In the genomic region with DNA sequence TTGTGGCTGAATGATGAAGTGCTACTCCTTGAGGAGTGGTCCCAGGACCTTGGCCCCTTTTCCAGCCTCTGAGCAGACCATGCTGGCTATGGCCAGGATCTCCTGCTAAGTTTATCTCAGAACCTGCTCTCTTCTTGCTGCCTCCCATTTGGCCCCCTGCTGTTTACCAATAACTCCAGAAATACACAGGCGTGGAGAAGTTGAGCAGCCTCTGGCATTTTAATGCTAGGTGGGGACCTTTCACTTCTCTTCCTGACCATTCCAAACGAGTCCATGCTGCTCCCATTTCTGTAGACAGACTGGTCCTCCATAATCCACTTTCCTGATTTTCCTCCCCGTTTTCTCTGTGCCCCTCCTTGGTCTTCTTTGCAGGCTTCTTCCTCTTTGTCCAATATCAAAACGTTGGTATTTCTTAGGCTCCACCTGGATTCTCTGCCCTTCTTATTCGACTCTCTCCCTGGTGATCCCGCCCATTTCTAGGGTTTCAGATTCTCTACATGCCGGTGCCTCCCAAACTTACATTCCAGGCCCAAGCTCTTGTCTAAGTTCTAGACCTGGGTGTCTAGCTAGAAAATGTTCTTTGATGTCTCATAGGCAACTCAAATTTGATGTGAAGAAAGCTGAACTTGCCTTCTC, we compare ENCODE assay signal across 10 cellular contexts. TPM values are rescaled to one million over a fixed set of nuclear protein-coding genes. Genes with fewer than 3 reads are reported as not detected.
A peak's percentile ranks its signal among the peaks of the same experiment; 100 is the strongest.
DNase-seq lines count a peak whose midpoint lies in the region; ATAC-seq, FAIRE-seq and TF ChIP-seq lines count a peak whose summit lies in the region.
"Had no signal": no experiment of that assay in that cellular context is flagged by ENCODE, and none has a peak within 500 bp of the region (broad histone marks: within the 10 kb centered on the region; RNA-seq: fewer than 3 reads in every experiment).

No MANE protein-coding gene starts in this region.

- no peak for TF ChIP-seq POLR2A in right lobe of liver (IDR thresholded peaks at IDR 0.05)

- 74% methylated on average over 7 of the region's 7 CpGs for WGBS in right lobe of liver (ENCODE audit: insufficient coverage, low coverage, low lambda C conversion rate, missing lambda C conversion rate)

- POLR2A ChIA-PET in CD4-positive, alpha-beta T cell (lab: Charles Lee), result interaction anchor here (0.7 to 3.7 kb wide), 12 partner anchors 8 to 251 kb away, joined by 3 to 20 read pairs (median 4); a partner anchor contains a TSS

- H3K9me3 Mint-ChIP-seq in CD4-positive, alpha-beta T cell, result no peaks in the 10 kb centered on the region
- no peaks in the 10 kb centered on the region for H3K9me3 Mint-ChIP-seq in IgD-negative memory B cell
- H3K9me3 Mint-ChIP-seq in astrocyte (ENCODE audit: unreplicated experiment), result no peaks in the 10 kb centered on the region
- peaks cover 3% of the 10 kb centered on the region for H3K9me3 Mint-ChIP-seq in natural killer cell treated with Interleukin-12 subunit alpha and Interleukin-12 subunit beta and Interleukin-15 and Interleukin-18, amount 100 ng/mL, for 72 hours

- peaks cover 37% of the 10 kb centered on the region for H3K4me1 ChIP-seq in astrocyte (ENCODE audit: insufficient read depth, low read length)
- H3K4me1 ChIP-seq in right lobe of liver, result no peaks in the 10 kb centered on the region

- no peaks in the 10 kb centered on the region for H4K20me1 ChIP-seq in astrocyte (ENCODE audit: insufficient read depth, low read length)

- peaks cover 95% of the 10 kb centered on the region for H3K4me1 Mint-ChIP-seq in CD4-positive, alpha-beta T cell (ENCODE audit: low read depth)
- H3K4me1 Mint-ChIP-seq in IgD-negative memory B cell, result peaks cover 71 to 87% (median 73%) of the 10 kb centered on the region in 3 donors
- peaks cover 54% of the 10 kb centered on the region for H3K4me1 Mint-ChIP-seq in astrocyte (ENCODE audit: low read depth, unreplicated experiment)
- peaks cover 75 to 78% of the 10 kb centered on the region in 2 donors for H3K4me1 Mint-ChIP-seq in natural killer cell treated with Interleukin-12 subunit alpha and Interleukin-12 subunit beta and Interleukin-15 and Interleukin-18, amount 100 ng/mL, for 72 hours (ENCODE audit: low read depth in 2 of 2)

- H2AFZ ChIP-seq in astrocyte (ENCODE audit: low read depth, low read length), result no peak overlapping the region

- in situ Hi-C loops in GM13977 (cut with MboI; ENCODE audit: low pct_unique_long_range_greater_than_20kb, low sequenced_read_pairs, unreplicated experiment), result no loop called here

- H3K27ac ChIP-seq in CD4-positive, alpha-beta T cell (ENCODE audit: low read depth, low read length), result peak overlapping the region; percentile 60
- H3K27ac ChIP-seq in astrocyte (ENCODE audit: low read depth, low read length), result peak overlapping the region; percentile 72
- no peak overlapping the region for H3K27ac ChIP-seq in right lobe of liver

- H3K4me3 ChIP-seq in astrocyte (ENCODE audit: insufficient read depth, low read depth, low read length), result no peak overlapping the region
- no peak overlapping the region for H3K4me3 ChIP-seq in right lobe of liver
- H3K4me3 ChIP-seq: upper lobe of left lung had no signal

- CTCF ChIA-PET in CD4-positive, alpha-beta T cell (lab: Charles Lee), result interaction anchor here (0.7 kb wide), 1 partner anchor 56 kb away, joined by 3 read pairs; no protein-coding TSS in a partner anchor

- no peak for FAIRE-seq in astrocyte (lab: Jason Lieb, UNC)
- no peak for FAIRE-seq in HTR-8/SVneo (lab: Jason Lieb, UNC)

- no peaks in the 10 kb centered on the region for H3K9me3 ChIP-seq in CD4-positive, alpha-beta T cell (ENCODE audit: control insufficient read depth, low read length)
- H3K9me3 ChIP-seq in astrocyte (ENCODE audit: insufficient read depth, low read depth, low read length) (no peaks in the 10 kb centered on the region), right lobe of liver (no peaks in the 10 kb centered on the region)
- H3K9me3 ChIP-seq: upper lobe of left lung had no signal

- H3K27ac Mint-ChIP-seq in CD4-positive, alpha-beta T cell, result peak overlapping the region; percentile 97
- peak overlapping the region; percentile 12 to 54 (median 13) for H3K27ac Mint-ChIP-seq in IgD-negative memory B cell
- H3K27ac Mint-ChIP-seq in astrocyte (ENCODE audit: unreplicated experiment), result peak overlapping the region; percentile 90
- H3K27ac Mint-ChIP-seq in natural killer cell treated with Interleukin-12 subunit alpha and Interleukin-12 subunit beta and Interleukin-15 and Interleukin-18, amount 100 ng/mL, for 72 hours, result peak overlapping the region; percentile 76 to 94

- ATAC-seq in CD4-positive, alpha-beta T cell (ENCODE audit: poor library complexity), result peak; percentile 36
- ATAC-seq in natural killer cell treated with Interleukin-12 subunit alpha and Interleukin-12 subunit beta and Interleukin-15 and Interleukin-18, amount 100 ng/mL, for 72 hours, result no peak
- no peak for ATAC-seq in HG03045 (IDR thresholded peaks at IDR 0.05; ENCODE audit: unreplicated experiment)
- ATAC-seq in right lobe of liver, result no peak

- H3K9ac ChIP-seq in astrocyte (ENCODE audit: low read length), result no peak overlapping the region

- DNase-seq in CD4-positive, alpha-beta T cell, result no peak
- DNase-seq in astrocyte (ENCODE audit: low read depth), result no peak
- DNase-seq in natural killer cell treated with Interleukin-12 subunit alpha and Interleukin-12 subunit beta and Interleukin-15 and Interleukin-18, amount 100 ng/mL, for 72 hours (ENCODE audit: low spot score), result no peak
- DNase-seq in GM13977 (ENCODE audit: low spot score), result no peak
- no peak for DNase-seq in HTR-8/SVneo (ENCODE audit: insufficient read length, low spot score)
- no peak for DNase-seq in right lobe of liver
- DNase-seq: NCI-H1105, upper lobe of left lung had no signal

- H3K27me3 ChIP-seq in CD4-positive, alpha-beta T cell (ENCODE audit: control insufficient read depth, insufficient read depth, low read length), result no peaks in the 10 kb centered on the region
- no peaks in the 10 kb centered on the region for H3K27me3 ChIP-seq in astrocyte (ENCODE audit: insufficient read depth, low read length)
- no peaks in the 10 kb centered on the region for H3K27me3 ChIP-seq in right lobe of liver
- H3K27me3 ChIP-seq: upper lobe of left lung had no signal

- intact Hi-C loops in CD4-positive, alpha-beta T cell (cut with DNase I, micrococcal nuclease), result no loop called here
- intact Hi-C loops in right lobe of liver (cut with DNase I), result no loop called here

- TF ChIP-seq CTCF in CD4-positive, alpha-beta T cell (IDR thresholded peaks at IDR 0.05), result no peak
- TF ChIP-seq CTCF in astrocyte (IDR thresholded peaks at IDR 0.05; ENCODE audit: insufficient read depth, low read depth, low read length) (no peak), GM13977 (IDR thresholded peaks at IDR 0.05; ENCODE audit: extremely low read depth, insufficient read depth, missing control alignments) (no peak), right lobe of liver (IDR thresholded peaks at IDR 0.05) (no peak)

- peak overlapping the region; percentile 77 for H3K4me3 Mint-ChIP-seq in CD4-positive, alpha-beta T cell
- H3K4me3 Mint-ChIP-seq in IgD-negative memory B cell (peak overlapping the region in 2 of 4 donors; percentile 18 to 69), astrocyte (ENCODE audit: unreplicated experiment) (peak overlapping the region; percentile 4)
- peak overlapping the region; percentile 58 for H3K4me3 Mint-ChIP-seq in natural killer cell treated with Interleukin-12 subunit alpha and Interleukin-12 subunit beta and Interleukin-15 and Interleukin-18, amount 100 ng/mL, for 72 hours

- H3K36me3 ChIP-seq in astrocyte (ENCODE audit: insufficient read depth, low read length), result no peaks in the 10 kb centered on the region
- no peaks in the 10 kb centered on the region for H3K36me3 ChIP-seq in right lobe of liver
- H3K36me3 ChIP-seq: upper lobe of left lung had no signal

- no peaks in the 10 kb centered on the region for H3K27me3 Mint-ChIP-seq in CD4-positive, alpha-beta T cell
- H3K27me3 Mint-ChIP-seq in IgD-negative memory B cell, result no peaks in the 10 kb centered on the region
- H3K27me3 Mint-ChIP-seq in astrocyte (ENCODE audit: low read depth, unreplicated experiment), result no peaks in the 10 kb centered on the region
- no peaks in the 10 kb centered on the region for H3K27me3 Mint-ChIP-seq in natural killer cell treated with Interleukin-12 subunit alpha and Interleukin-12 subunit beta and Interleukin-15 and Interleukin-18, amount 100 ng/mL, for 72 hours

- H3K36me3 Mint-ChIP-seq in CD4-positive, alpha-beta T cell (ENCODE audit: low read depth), result peaks cover 29% of the 10 kb centered on the region
- H3K36me3 Mint-ChIP-seq in IgD-negative memory B cell (peaks cover 4% of the 10 kb centered on the region), astrocyte (ENCODE audit: low read depth, unreplicated experiment) (peaks cover 4% of the 10 kb centered on the region)
- peaks cover 11% of the 10 kb centered on the region for H3K36me3 Mint-ChIP-seq in natural killer cell treated with Interleukin-12 subunit alpha and Interleukin-12 subunit beta and Interleukin-15 and Interleukin-18, amount 100 ng/mL, for 72 hours

- peaks cover 18% of the 10 kb centered on the region for H3K79me2 ChIP-seq in astrocyte (ENCODE audit: insufficient read depth, low read length)

- H3K4me2 ChIP-seq in astrocyte (ENCODE audit: low read length), result peak overlapping the region; percentile 67

RNA-seq across cellular contexts. Expression of a gene that starts 33.4 kb away (rescaled TPM):
- total RNA-seq in CD4-positive, alpha-beta T cell, result 100 to 1,000 TPM; 106 to 114 TPM
- polyA plus RNA-seq in IgD-negative memory B cell, result 285 TPM
- total RNA-seq in astrocyte (25.9 and 33.1 TPM in 2 replicates), right lobe of liver (10 to 100 TPM in 2 of 6 experiments, 1 to 10 TPM in 4; 2.2 to 26.7 (median 5.4) TPM)
- 100 to 1,000 TPM; 131 to 333 TPM for total RNA-seq in natural killer cell treated with Interleukin-12 subunit alpha and Interleukin-12 subunit beta and Interleukin-15 and Interleukin-18, amount 100 ng/mL, for 72 hours

Comparison
In these comparisons a context has a peak if more than half of its experiments do, and no peak if none do; other contexts are left out.
1. H3K27ac ChIP-seq: peak in CD4-positive, alpha-beta T cell (single experiment) and astrocyte (single experiment); none in right lobe of liver (0 of 3).
2. H3K27ac Mint-ChIP-seq: peak in every context shown above with its lines; median percentile 97 in CD4-positive, alpha-beta T cell; 90 in astrocyte; 85 in natural killer cell treated with Interleukin-12 subunit alpha and Interleukin-12 subunit beta and Interleukin-15 and Interleukin-18, amount 100 ng/mL, for 72 hours; 13 in IgD-negative memory B cell.